ENCODE assay signal across 8 cellular contexts in genomic region chr12:71754461-71755145, GRCh38. TPM values are rescaled to one million over a fixed set of nuclear protein-coding genes. Genes with fewer than 3 reads are reported as not detected.
A peak's percentile ranks its signal among the peaks of the same experiment; 100 is the strongest.
DNase-seq lines count a peak whose midpoint lies in the region; ATAC-seq and TF ChIP-seq lines count a peak whose summit lies in the region.

TSS of gene RAB21 (plus strand) at chr12:71754863. CDS start at chr12:71755130, 267 bp downstream.

- peak; percentile 21 for TF ChIP-seq CTCF in colonic mucosa (IDR thresholded peaks at IDR 0.05)

- H3K9ac ChIP-seq in BLaER1 treated with 17β-estradiol and CSF1 and Interleukin-3, amounts not matched to agents 10 nM and 100 nM, result peak within 1 kb of the TSS; percentile 84 to 99 (median 93)
- peak within 1 kb of the TSS; percentile 95 to 97 for H3K9ac ChIP-seq in colonic mucosa (ENCODE audit: low read depth in 2 of 2, low read length in 2 of 2)

- peak; percentile 91 for ATAC-seq in HG03460 (IDR thresholded peaks at IDR 0.05; ENCODE audit: unreplicated experiment)

- H4K20me1 ChIP-seq in BLaER1 treated with 17β-estradiol and CSF1 and Interleukin-3, amounts not matched to agents 10 nM and 100 nM, result peaks cover 0 to 30% (median 14%) of the 10 kb centered on the region in 11 experiments; a peak in 15 of 22 replicates

- H3K36me3 ChIP-seq in BLaER1 treated with 17β-estradiol and CSF1 and Interleukin-3, amounts not matched to agents 10 nM and 100 nM, result peaks cover 29 to 36% (median 30%) of the 10 kb centered on the region in 11 experiments
- no peaks in the 10 kb centered on the region for H3K36me3 ChIP-seq in colonic mucosa

- H3K9me3 ChIP-seq in BLaER1 treated with 17β-estradiol and CSF1 and Interleukin-3, amounts not matched to agents 10 nM and 100 nM (replicated peaks in 1 of 11), result peaks cover 27 to 31% (median 29%) of the 10 kb centered on the region in 11 experiments
- no peaks in the 10 kb centered on the region for H3K9me3 ChIP-seq in colonic mucosa

- peak within 1 kb of the TSS; percentile 85 to 97 (median 93) for H3K27ac ChIP-seq in BLaER1 treated with 17β-estradiol and CSF1 and Interleukin-3, amounts not matched to agents 10 nM and 100 nM
- H3K27ac ChIP-seq in colonic mucosa (peak within 1 kb of the TSS; percentile 86), layer of hippocampus (ENCODE audit: low read depth, low read length) (peak within 1 kb of the TSS; percentile 94)

- DNase-seq in GM19240 (ENCODE audit: insufficient read length, low spot score) (peak; percentile 90), NCI-H526 (lab: John Stamatoyannopoulos, UW) (peak; percentile 95 to 98), colonic mucosa (peak; percentile 100)
- DNase-seq in activated CD4-positive, alpha-beta T cell treated with anti-CD3 and anti-CD28 coated beads for 48 hours, result peak; percentile 99
- DNase-seq in stimulated activated CD4-positive, alpha-beta T cell treated with anti-CD3 and anti-CD28 coated beads, Interleukin-1b, Interleukin-23, amount 100 ng/mL, for 4 hours (ENCODE audit: low read depth in 2 of 2), result peak; percentile 96 to 99

- peak within 1 kb of the TSS; percentile 86 to 98 (median 94) for H3K4me2 ChIP-seq in BLaER1 treated with 17β-estradiol and CSF1 and Interleukin-3, amounts not matched to agents 10 nM and 100 nM

- intact Hi-C loops in colonic mucosa (cut with DNase I), result loop anchor here (10.0 kb wide), 1 partner anchor 90 kb away; the partner anchor contains the start of genes THAP2 and ZFC3H1

- peak within 1 kb of the TSS; percentile 76 to 96 (median 90) for H3K4me3 ChIP-seq in BLaER1 treated with 17β-estradiol and CSF1 and Interleukin-3, amounts not matched to agents 10 nM and 100 nM
- peak within 1 kb of the TSS; percentile 74 for H3K4me3 ChIP-seq in colonic mucosa

- no peaks in the 10 kb centered on the region for H3K27me3 ChIP-seq in BLaER1 treated with 17β-estradiol and CSF1 and Interleukin-3, amounts not matched to agents 10 nM and 100 nM
- no peaks in the 10 kb centered on the region for H3K27me3 ChIP-seq in colonic mucosa
- H3K27me3 ChIP-seq in layer of hippocampus (ENCODE audit: control insufficient read depth, insufficient read depth, low read length), result no peaks in the 10 kb centered on the region

- H3K4me1 ChIP-seq in BLaER1 treated with 17β-estradiol and CSF1 and Interleukin-3, amounts not matched to agents 10 nM and 100 nM, result peaks cover 14 to 21% (median 18%) of the 10 kb centered on the region in 10 experiments
- no peaks in the 10 kb centered on the region for H3K4me1 ChIP-seq in colonic mucosa

RNA-seq across cellular contexts. Expression of gene RAB21, which starts in this region (rescaled TPM):
- total RNA-seq in colonic mucosa, result 10 to 100 TPM; 52.5 to 75.1 TPM

Comparison
In these comparisons a context has a peak if more than half of its experiments do, and no peak if none do; other contexts are left out.
1. Peak in every context shown above with its lines: DNase-seq, ATAC-seq, H3K4me3 ChIP-seq and H3K27ac ChIP-seq.